1 cellular context compared by ENCODE assay signal in the genomic region with DNA sequence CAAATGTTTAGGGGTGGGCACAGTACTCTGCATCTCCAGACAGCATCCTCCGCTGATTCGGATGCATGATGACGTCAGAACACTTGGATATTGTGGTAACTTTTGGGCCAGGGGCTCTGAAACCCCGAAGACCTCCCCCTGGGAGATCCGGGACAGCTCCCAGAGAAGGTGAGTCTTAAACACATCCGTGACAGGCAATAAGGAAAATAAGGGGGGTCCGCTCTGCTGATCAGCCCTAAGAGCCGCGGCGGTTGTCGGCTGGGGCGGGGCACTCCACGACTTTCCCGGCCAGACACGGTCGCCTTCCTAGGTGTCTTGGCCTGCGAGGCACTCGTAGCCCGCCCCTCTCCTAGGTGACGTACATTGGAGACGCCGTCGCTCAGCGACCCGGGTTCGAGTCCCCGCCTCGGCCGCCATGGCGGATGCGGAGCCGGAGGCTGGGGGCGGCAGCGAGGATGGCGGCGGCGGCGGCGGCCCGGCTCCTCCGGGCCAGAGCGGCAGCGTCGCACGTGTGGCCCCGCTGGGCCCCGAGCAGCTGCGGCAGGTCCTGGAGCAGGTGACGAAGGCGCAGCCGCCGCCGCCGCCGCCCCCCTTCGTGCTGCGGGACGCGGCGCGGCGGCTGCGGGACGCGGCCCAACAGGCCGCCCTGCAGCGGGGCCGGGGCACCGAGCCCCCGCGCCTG.
A peak's percentile ranks its signal among the peaks of the same experiment; 100 is the strongest.
TF ChIP-seq lines count a peak whose summit lies in the region.

A gene (plus strand): TSS at position 396 of the 682 bp plus-strand sequence. CDS start 20 bp downstream, at position 416.

TF ChIP-seq in A549, 52 proteins besides CTCF, POLR2A, EP300 and RAD21 (continued from another document):
- TF ChIP-seq, protein P1, sequence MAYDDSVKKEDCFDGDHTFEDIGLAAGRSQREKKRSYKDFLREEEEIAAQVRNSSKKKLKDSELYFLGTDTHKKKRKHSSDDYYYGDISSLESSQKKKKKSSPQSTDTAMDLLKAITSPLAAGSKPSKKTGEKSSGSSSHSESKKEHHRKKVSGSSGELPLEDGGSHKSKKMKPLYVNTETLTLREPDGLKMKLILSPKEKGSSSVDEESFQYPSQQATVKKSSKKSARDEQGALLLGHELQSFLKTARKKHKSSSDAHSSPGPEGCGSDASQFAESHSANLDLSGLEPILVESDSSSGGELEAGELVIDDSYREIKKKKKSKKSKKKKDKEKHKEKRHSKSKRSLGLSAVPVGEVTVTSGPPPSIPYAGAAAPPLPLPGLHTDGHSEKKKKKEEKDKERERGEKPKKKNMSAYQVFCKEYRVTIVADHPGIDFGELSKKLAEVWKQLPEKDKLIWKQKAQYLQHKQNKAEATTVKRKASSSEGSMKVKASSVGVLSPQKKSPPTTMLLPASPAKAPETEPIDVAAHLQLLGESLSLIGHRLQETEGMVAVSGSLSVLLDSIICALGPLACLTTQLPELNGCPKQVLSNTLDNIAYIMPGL (CRISPR knock-in tag; IDR thresholded peaks at IDR 0.05; ENCODE audit: borderline replicate concordance), result no peak
- TF ChIP-seq RCOR1 (IDR thresholded peaks at IDR 0.05; ENCODE audit: low read depth, low read length) (no peak), JUN (IDR thresholded peaks at IDR 0.05) (peak; percentile 59 to 85; a peak in 3 of 5 replicates)
